ENCODE assay signal across 17 cellular contexts in genomic region chr1:83763281-83764095, GRCh38.
DNase-seq lines count a peak whose midpoint lies in the region; TF ChIP-seq lines count a peak whose summit lies in the region.
"Had no signal": no experiment of that assay in that cellular context is flagged by ENCODE, and none has a peak within 500 bp of the region (broad histone marks: within the 10 kb centered on the region; RNA-seq: fewer than 3 reads in every experiment).

No MANE protein-coding gene starts in this region.

- H3K36me3 ChIP-seq in HEK293 (ENCODE audit: control insufficient read depth in 2 of 2, insufficient read depth in 1 of 2, low read length in 2 of 2): no peaks in the 10 kb centered on the region
- no peaks in the 10 kb centered on the region for H3K36me3 ChIP-seq in OCI-LY3 (replicated peaks; ENCODE audit: low read depth, low read length)
- no peaks in the 10 kb centered on the region for H3K36me3 ChIP-seq in neural progenitor cell
- H3K36me3 ChIP-seq in ascending aorta: no peaks in the 10 kb centered on the region

- TF ChIP-seq CTCF in 22Rv1 (IDR thresholded peaks at IDR 0.05) (no peak), HEK293 (tag by site-specific recombination; IDR thresholded peaks at IDR 0.05) (no peak), OCI-LY3 (IDR thresholded peaks at IDR 0.05; ENCODE audit: low read depth, low read length) (no peak), neural progenitor cell (IDR thresholded peaks at IDR 0.05) (no peak), ascending aorta (IDR thresholded peaks at IDR 0.05) (no peak)

- H3K9me3 ChIP-seq in HEK293 (ENCODE audit: control insufficient read depth, insufficient read depth, low read depth, low read length): no peaks in the 10 kb centered on the region
- H3K9me3 ChIP-seq in OCI-LY3 (ENCODE audit: insufficient read depth, low read length): no peaks in the 10 kb centered on the region; the same call in 1 of the 2 replicates
- no peaks in the 10 kb centered on the region for H3K9me3 ChIP-seq in neural progenitor cell (ENCODE audit: low read depth)
- H3K9me3 ChIP-seq in ascending aorta: no peaks in the 10 kb centered on the region

- H3K9me3 Mint-ChIP-seq in neural progenitor cell: no peaks in the 10 kb centered on the region
- H3K9me3 Mint-ChIP-seq: T-helper 2 cell treated with Interferon-gamma antibody and Interleukin-4, amounts not matched to agents 5 μg/mL and 100 μg/mL, for 36 hours had no signal

- no peak overlapping the region for H3K27ac Mint-ChIP-seq in neural progenitor cell
- H3K27ac Mint-ChIP-seq: T-helper 2 cell treated with Interferon-gamma antibody and Interleukin-4, amounts not matched to agents 5 μg/mL and 100 μg/mL, for 36 hours had no signal

- no peaks in the 10 kb centered on the region for H3K27me3 Mint-ChIP-seq in neural progenitor cell (ENCODE audit: insufficient read depth, low read depth)

- intact Hi-C loops in ascending aorta (cut with DNase I): no loop called here

- CTCF ChIA-PET in HEK293 (lab: Yijun Ruan, JAX): no interaction called here

- POLR2A ChIA-PET in HEK293 (lab: Yijun Ruan, JAX): no interaction called here

- no peaks in the 10 kb centered on the region for H3K27me3 ChIP-seq in OCI-LY3 (ENCODE audit: low read depth, low read length)
- no peaks in the 10 kb centered on the region for H3K27me3 ChIP-seq in neural progenitor cell
- H3K27me3 ChIP-seq in ascending aorta: no peaks in the 10 kb centered on the region

- H3K9ac ChIP-seq in OCI-LY3 (ENCODE audit: low read length): peak overlapping the region; percentile 37
- no peak overlapping the region for H3K9ac ChIP-seq in neural progenitor cell

- H3K4me3 Mint-ChIP-seq in neural progenitor cell: no peak overlapping the region
- H3K4me3 Mint-ChIP-seq: T-helper 2 cell treated with Interferon-gamma antibody and Interleukin-4, amounts not matched to agents 5 μg/mL and 100 μg/mL, for 36 hours had no signal

- H3K4me1 Mint-ChIP-seq in neural progenitor cell: peaks cover 61% of the 10 kb centered on the region

- H3F3A ChIP-seq in neural progenitor cell (ENCODE audit: low read depth): peaks cover 25% of the 10 kb centered on the region

- H3K27ac ChIP-seq in 22Rv1 (peak overlapping the region; percentile 62; the same call in 1 of the 2 replicates), HEK293 (ENCODE audit: extremely low read depth, low read depth, low read length) (no peak overlapping the region), OCI-LY3 (ENCODE audit: low read length) (no peak overlapping the region), neural progenitor cell (no peak overlapping the region), ascending aorta (no peak overlapping the region)

- H3K4me2 ChIP-seq in OCI-LY3 (ENCODE audit: low read length) (peak overlapping the region; percentile 77), neural progenitor cell (peak overlapping the region; percentile 15)

- no peak for DNase-seq in neural progenitor cell (ENCODE audit: low spot score)
- no peak for DNase-seq in islet precursor cell
- DNase-seq in NK-92 (lab: John Stamatoyannopoulos, UW; ENCODE audit: unreplicated experiment): no peak
- DNase-seq in ascending aorta (ENCODE audit: low spot score in 2 of 2): no peak
- no peak for DNase-seq in NCI-H187 treated with DMSO at 0.1 percent for 48 hours (lab: John Stamatoyannopoulos, UW)
- DNase-seq: Calu3, DMS79, IMR-90, NCI-H1436, NCI-H2107, NCI-H446, OCI-M1, RPMI8226 had no signal

- H3K4me1 ChIP-seq in HEK293 (ENCODE audit: control insufficient read depth, insufficient read depth, low read length) (peaks cover 12% of the 10 kb centered on the region; the same call in 1 of the 2 replicates), OCI-LY3 (ENCODE audit: low read length) (peaks cover 61% of the 10 kb centered on the region), neural progenitor cell (peaks cover 67% of the 10 kb centered on the region), ascending aorta (peaks cover 0 to 5% of the 10 kb centered on the region in 2 donors)

- peak overlapping the region; percentile 76 for H2AFZ ChIP-seq in OCI-LY3 (ENCODE audit: low read depth, low read length)
- no peak overlapping the region for H2AFZ ChIP-seq in neural progenitor cell (replicated peaks)

- H3K79me2 ChIP-seq in OCI-LY3 (ENCODE audit: low read length) (no peaks in the 10 kb centered on the region), neural progenitor cell (ENCODE audit: low read depth) (no peaks in the 10 kb centered on the region)

- no peaks in the 10 kb centered on the region for H3K36me3 Mint-ChIP-seq in neural progenitor cell

- H3K4me3 ChIP-seq in HEK293 (ENCODE audit: low read depth, low read length) (no peak overlapping the region), OCI-LY3 (ENCODE audit: low read length) (peak overlapping the region; percentile 54), neural progenitor cell (no peak overlapping the region), ascending aorta (no peak overlapping the region)

- no peaks in the 10 kb centered on the region for H4K20me1 ChIP-seq in OCI-LY3 (ENCODE audit: insufficient read depth, low read length)
- no peaks in the 10 kb centered on the region for H4K20me1 ChIP-seq in neural progenitor cell (ENCODE audit: low read depth)

TF ChIP-seq in HEK293, 187 proteins besides CTCF, POLR2A, EP300 and RAD21 (continues in another document):
- no peak for TF ChIP-seq ZNF24 (tag by site-specific recombination; IDR thresholded peaks at IDR 0.05)
- TF ChIP-seq ZNF654 (tag by site-specific recombination; IDR thresholded peaks at IDR 0.05; ENCODE audit: low read depth): no peak
- TF ChIP-seq ZNF26 (tag by site-specific recombination; IDR thresholded peaks at IDR 0.05): no peak
- TF ChIP-seq PRDM6 (tag by site-specific recombination; IDR thresholded peaks at IDR 0.05): peak; percentile 85
- TF ChIP-seq ZNF221 (tag by site-specific recombination; IDR thresholded peaks at IDR 0.05; ENCODE audit: borderline replicate concordance): no peak
- TF ChIP-seq ZNF266 (tag by site-specific recombination; IDR thresholded peaks at IDR 0.05; ENCODE audit: low read depth): no peak
- no peak for TF ChIP-seq ZBTB10 (tag by site-specific recombination; IDR thresholded peaks at IDR 0.05)
- TF ChIP-seq TRIM28 (IDR thresholded peaks at IDR 0.05; ENCODE audit: borderline replicate concordance, low read length): peak; percentile 78; the same call in 1 of the 2 replicates
- no peak for TF ChIP-seq ZNF211 (tag by site-specific recombination; IDR thresholded peaks at IDR 0.05; ENCODE audit: low read depth)
- TF ChIP-seq IKZF3 (tag by site-specific recombination; IDR thresholded peaks at IDR 0.05): no peak
- TF ChIP-seq, protein P1, sequence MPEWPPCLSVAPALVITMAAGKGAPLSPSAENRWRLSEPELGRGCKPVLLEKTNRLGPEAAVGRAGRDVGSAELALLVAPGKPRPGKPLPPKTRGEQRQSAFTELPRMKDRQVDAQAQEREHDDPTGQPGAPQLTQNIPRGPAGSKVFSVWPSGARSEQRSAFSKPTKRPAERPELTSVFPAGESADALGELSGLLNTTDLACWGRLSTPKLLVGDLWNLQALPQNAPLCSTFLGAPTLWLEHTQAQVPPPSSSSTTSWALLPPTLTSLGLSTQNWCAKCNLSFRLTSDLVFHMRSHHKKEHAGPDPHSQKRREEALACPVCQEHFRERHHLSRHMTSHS (tag by site-specific recombination; IDR thresholded peaks at IDR 0.05): no peak
- TF ChIP-seq KLF16 (tag by site-specific recombination; IDR thresholded peaks at IDR 0.05): peak; percentile 40; the same call in 1 of the 2 replicates
- TF ChIP-seq FEZF1 (tag by site-specific recombination; IDR thresholded peaks at IDR 0.05): peak; percentile 84
- TF ChIP-seq ZNF423 (tag by site-specific recombination; IDR thresholded peaks at IDR 0.05): no peak
